In the genomic region with DNA sequence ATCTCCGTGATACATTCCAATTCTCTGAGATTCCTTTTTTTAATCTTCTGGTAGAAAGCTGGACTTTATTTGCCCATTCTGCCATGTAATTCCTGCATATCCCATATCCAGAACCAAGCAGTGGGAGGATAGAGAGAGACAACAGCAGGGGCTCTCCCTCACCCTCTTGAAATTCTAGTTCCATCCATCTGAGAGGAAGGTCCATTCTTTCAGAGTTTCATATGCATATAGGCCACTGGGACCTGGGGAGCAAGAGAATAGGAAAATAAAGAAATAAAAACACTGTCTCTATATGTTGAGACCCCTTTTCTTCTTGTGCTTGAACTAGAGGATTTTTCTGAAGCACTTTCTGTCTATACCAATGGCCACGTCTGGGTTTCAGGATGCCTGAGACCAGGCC, we compare ENCODE assay signal across 6 cellular contexts.
"Had no signal": no experiment of that assay in that cellular context is flagged by ENCODE, and none has a peak within 500 bp of the region (broad histone marks: within the 10 kb centered on the region; RNA-seq: fewer than 3 reads in every experiment).

No MANE protein-coding gene starts in this region.

- H3K27ac Mint-ChIP-seq: H9, IgD-negative memory B cell had no signal

- H3K9me3 Mint-ChIP-seq: H9 had no signal

- H3K4me2 ChIP-seq: KMS-11 had no signal

- H3K36me3 Mint-ChIP-seq: IgD-negative memory B cell had no signal

- H3K27ac ChIP-seq: KMS-11 had no signal

- DNase-seq: H9, HCEC 1CT, KBM-7 had no signal

- H3K4me3 Mint-ChIP-seq: H9, IgD-negative memory B cell had no signal

- ATAC-seq: HepG2 had no signal
